26 cellular contexts compared by ENCODE assay signal in the genomic region with DNA sequence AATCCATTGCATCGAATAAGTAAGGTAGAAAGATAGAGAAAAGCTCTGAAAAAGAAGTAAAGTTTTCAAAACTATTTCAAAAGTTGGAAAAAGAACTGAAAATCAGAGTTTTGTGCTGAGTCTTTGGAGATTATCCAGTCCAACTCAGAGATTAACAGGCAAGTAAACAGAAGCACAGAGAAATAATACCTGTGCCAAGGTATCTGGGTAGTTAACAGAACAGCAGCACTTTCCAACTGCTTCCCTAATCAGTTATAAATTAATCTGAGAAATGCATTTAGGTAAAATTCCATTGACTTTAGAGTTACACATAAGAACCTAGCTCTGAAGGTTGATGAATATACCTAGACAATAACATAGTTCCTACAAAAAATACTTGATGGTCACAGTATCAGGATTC.
A peak's percentile ranks its signal among the peaks of the same experiment; 100 is the strongest.
DNase-seq lines count a peak whose midpoint lies in the region; ATAC-seq, FAIRE-seq and TF ChIP-seq lines count a peak whose summit lies in the region.
"Had no signal": no experiment of that assay in that cellular context is flagged by ENCODE, and none has a peak within 500 bp of the region (broad histone marks: within the 10 kb centered on the region; RNA-seq: fewer than 3 reads in every experiment).

No MANE protein-coding gene starts in this region.

- no TSS peak for BruUV-seq in K562 (replicated peaks; lab: Mats Ljungman, UMichigan)
- no TSS peak for BruUV-seq in Calu3 (replicated peaks; lab: Mats Ljungman, UMichigan)

- H3K4me2 ChIP-seq in K562 (ENCODE audit: insufficient read depth, low read length) = no peak overlapping the region
- H3K4me2 ChIP-seq: A549; BLaER1 treated with 17β-estradiol and CSF1 and Interleukin-3, amounts not matched to agents 10 nM and 100 nM had no signal

- H3K27me3 ChIP-seq in K562 (ENCODE audit: control insufficient read depth in 2 of 2, insufficient read depth in 2 of 2, low read length in 2 of 2) (no peaks in the 10 kb centered on the region), endocrine pancreas (ENCODE audit: control insufficient read depth, insufficient read depth, low read length) (no peaks in the 10 kb centered on the region), stomach (no peaks in the 10 kb centered on the region)
- H3K27me3 ChIP-seq: BE2C; BLaER1 treated with 17β-estradiol and CSF1 and Interleukin-3, amounts not matched to agents 10 nM and 100 nM had no signal

- no peaks in the 10 kb centered on the region for H3K9me1 ChIP-seq in K562 (ENCODE audit: control insufficient read depth, insufficient read depth, low read length)

- CTCF ChIA-PET in K562 (lab: Yijun Ruan, JAX; ENCODE audit: low intra/inter-chr PET ratio) = no interaction called here
- CTCF ChIA-PET in Calu3 (lab: Charles Lee) = interaction anchor here (0.6 kb wide), 1 partner anchor 68 kb away, joined by 3 read pairs; no protein-coding TSS in a partner anchor

- H3K27ac Mint-ChIP-seq in nephron (peak overlapping the region in 2 of 3 experiments; percentile 32 to 49), Calu3 (ENCODE audit: unreplicated experiment) (no peak overlapping the region)
- H3K27ac Mint-ChIP-seq: CD14-positive monocyte; CD4-positive, alpha-beta T cell; CD8-positive, alpha-beta memory T cell; HFFc6 had no signal

- no peaks in the 10 kb centered on the region for H3K27me3 Mint-ChIP-seq in nephron (ENCODE audit: low read depth)
- H3K27me3 Mint-ChIP-seq in Calu3 (ENCODE audit: unreplicated experiment) = no peaks in the 10 kb centered on the region
- H3K27me3 Mint-ChIP-seq: CD4-positive, alpha-beta T cell; CD8-positive, alpha-beta memory T cell had no signal

- in situ Hi-C loops in K562 (cut with MboI) = no loop called here

- H3K4me1 ChIP-seq in K562 (replicated peaks in 1 of 2; ENCODE audit: control insufficient read depth in 2 of 2, insufficient read depth in 2 of 2, low read length in 2 of 2) (no peaks in the 10 kb centered on the region), endocrine pancreas (ENCODE audit: control insufficient read depth, insufficient read depth, low read length) (peaks cover 5% of the 10 kb centered on the region), stomach (peaks cover 0 to 6% (median 3%) of the 10 kb centered on the region in 4 donors)
- H3K4me1 ChIP-seq: BE2C; BLaER1 treated with 17β-estradiol and CSF1 and Interleukin-3, amounts not matched to agents 10 nM and 100 nM; HAP-1 had no signal

- H3K9me3 ChIP-seq in K562 (replicated peaks; ENCODE audit: control insufficient read depth, insufficient read depth, low read depth, low read length) (no peaks in the 10 kb centered on the region), endocrine pancreas (ENCODE audit: control insufficient read depth, low read length) (no peaks in the 10 kb centered on the region), stomach (no peaks in the 10 kb centered on the region)
- H3K9me3 ChIP-seq: A549; BE2C; BLaER1 treated with 17β-estradiol and CSF1 and Interleukin-3, amounts not matched to agents 10 nM and 100 nM; HAP-1 had no signal

- TF ChIP-seq RAD21 in K562 (CRISPR knock-in tag; conservative IDR thresholded peaks at IDR 0.05 in 1 of 2, IDR thresholded peaks at IDR 0.05 in 1 of 2) = no peak

- H3K9ac ChIP-seq in K562 (ENCODE audit: insufficient read depth in 1 of 2, low read depth in 2 of 2, low read length in 2 of 2) (no peak overlapping the region), endocrine pancreas (ENCODE audit: control insufficient read depth, insufficient read depth, low read length) (no peak overlapping the region)
- H3K9ac ChIP-seq: BLaER1 treated with 17β-estradiol and CSF1 and Interleukin-3, amounts not matched to agents 10 nM and 100 nM had no signal

- H3K4me3 ChIP-seq in K562 = no peak overlapping the region
- H3K4me3 ChIP-seq in endocrine pancreas (ENCODE audit: control insufficient read depth, insufficient read depth, low read length) = peak overlapping the region; percentile 29
- no peak overlapping the region for H3K4me3 ChIP-seq in stomach
- no peak overlapping the region for H3K4me3 ChIP-seq in lower leg skin (ENCODE audit: low read depth, poor library complexity, severe bottlenecking)
- H3K4me3 ChIP-seq: A549; BLaER1 treated with 17β-estradiol and CSF1 and Interleukin-3, amounts not matched to agents 10 nM and 100 nM; HAP-1 had no signal

- TF ChIP-seq EP300 in K562 (IDR thresholded peaks at IDR 0.05; ENCODE audit: low read length) (no peak), stomach (IDR thresholded peaks at IDR 0.05) (no peak)

- TF ChIP-seq CTCF in K562 (IDR thresholded peaks at IDR 0.05 in 2 of 3, conservative IDR thresholded peaks at IDR 0.05 in 1 of 3; ENCODE audit: insufficient read depth in 2 of 3, low read depth in 1 of 3, low read length in 3 of 3) = no peak
- TF ChIP-seq CTCF in nephron (IDR thresholded peaks at IDR 0.05; ENCODE audit: unreplicated experiment in 3 of 3) = no peak
- TF ChIP-seq CTCF in stomach (IDR thresholded peaks at IDR 0.05) = no peak
- no peak for TF ChIP-seq CTCF in lower leg skin (IDR thresholded peaks at IDR 0.05)
- no peak for TF ChIP-seq CTCF in Calu3 (IDR thresholded peaks at IDR 0.05; ENCODE audit: unreplicated experiment)

- H2AFZ ChIP-seq in K562 (ENCODE audit: low read depth, low read length) = no peak overlapping the region

- DNase-seq in K562 (ENCODE audit: extremely low read depth in 1 of 4, low spot score in 3 of 4) = no peak
- DNase-seq in left lobe of liver (ENCODE audit: low spot score) = no peak
- no peak for DNase-seq in foreskin melanocyte
- DNase-seq in stomach = no peak
- no peak for DNase-seq in lower leg skin (ENCODE audit: low spot score in 2 of 2)
- DNase-seq in Calu3 = no peak
- DNase-seq: 8988T; ACHN; AML-193; BE2C; CD4-positive, alpha-beta T cell; CD8-positive, alpha-beta memory T cell; DMS53; DMS79 treated with DMSO at 0.1 percent for 48 hours; GF-D8; GOT3; HFFc6 had no signal

- no peak overlapping the region for H3K4me3 Mint-ChIP-seq in nephron
- no peak overlapping the region for H3K4me3 Mint-ChIP-seq in Calu3 (ENCODE audit: low read depth, unreplicated experiment)
- H3K4me3 Mint-ChIP-seq: CD14-positive monocyte; CD4-positive, alpha-beta T cell; CD8-positive, alpha-beta memory T cell; HFFc6 had no signal

- no peak for FAIRE-seq in K562 (lab: Jason Lieb, UNC)
- FAIRE-seq: A549, GM12891, GM18507, H54 had no signal

- WGBS in K562 (ENCODE audit: insufficient coverage, low coverage, missing lambda C conversion rate) = 36% methylated on average over 1 of the region's 1 CpG
- 89 to 98% (median 93%) methylated on average over 1 of the region's 1 CpG for WGBS in stomach, 5 donors
- 92 to 100% methylated on average over 1 of the region's 1 CpG for WGBS in lower leg skin, 2 donors

- H4K20me1 ChIP-seq in K562 (replicated peaks; ENCODE audit: control insufficient read depth, insufficient read depth, low read length) = no peaks in the 10 kb centered on the region
- H4K20me1 ChIP-seq: BLaER1 treated with 17β-estradiol and CSF1 and Interleukin-3, amounts not matched to agents 10 nM and 100 nM had no signal

- ATAC-seq in K562 (no peak), left lobe of liver (peak; percentile 89)
- ATAC-seq: A549 had no signal

- peaks cover 24% of the 10 kb centered on the region for H3K36me3 Mint-ChIP-seq in nephron (ENCODE audit: low read depth)
- no peaks in the 10 kb centered on the region for H3K36me3 Mint-ChIP-seq in Calu3 (ENCODE audit: insufficient read depth, unreplicated experiment)

- H3K4me1 Mint-ChIP-seq in nephron (no peaks in the 10 kb centered on the region), Calu3 (ENCODE audit: low read depth, unreplicated experiment) (peaks cover 31% of the 10 kb centered on the region)
- H3K4me1 Mint-ChIP-seq: CD8-positive, alpha-beta memory T cell had no signal

- H3K27ac ChIP-seq in K562 (ENCODE audit: extremely low read depth, low read depth, low read length) (no peak overlapping the region), stomach (no peak overlapping the region)
- H3K27ac ChIP-seq: A549; BLaER1 treated with 17β-estradiol and CSF1 and Interleukin-3, amounts not matched to agents 10 nM and 100 nM had no signal

- no peaks in the 10 kb centered on the region for H3K79me2 ChIP-seq in K562 (ENCODE audit: control insufficient read depth, insufficient read depth, low read length)

- POLR2A ChIA-PET in K562 (lab: Yijun Ruan, JAX) = no interaction called here

- H3K36me3 ChIP-seq in K562 (ENCODE audit: control insufficient read depth, insufficient read depth, low read length) (no peaks in the 10 kb centered on the region), endocrine pancreas (ENCODE audit: control insufficient read depth, insufficient read depth, low read length) (peaks cover 3% of the 10 kb centered on the region), stomach (peaks cover 0 to 18% (median 12%) of the 10 kb centered on the region in 4 donors)
- H3K36me3 ChIP-seq: BE2C, HAP-1 had no signal

- TF ChIP-seq POLR2A in K562 (conservative IDR thresholded peaks at IDR 0.05) (no peak), stomach (IDR thresholded peaks at IDR 0.05) (no peak), lower leg skin (IDR thresholded peaks at IDR 0.05) (no peak)

- intact Hi-C loops in K562 (cut with micrococcal nuclease) (no loop called here), stomach (cut with DNase I; ENCODE audit: low total_unique reads) (no loop called here), lower leg skin (cut with DNase I; ENCODE audit: low total_unique reads) (no loop called here), Calu3 (cut with micrococcal nuclease; ENCODE audit: unreplicated experiment) (no loop called here)

- H3K9me3 Mint-ChIP-seq in nephron (peaks cover 6% of the 10 kb centered on the region), Calu3 (ENCODE audit: low read depth, unreplicated experiment) (no peaks in the 10 kb centered on the region)
- H3K9me3 Mint-ChIP-seq: CD14-positive monocyte; CD4-positive, alpha-beta T cell; CD8-positive, alpha-beta memory T cell; HFFc6 had no signal

TF ChIP-seq in K562, 482 proteins besides CTCF, POLR2A, EP300 and RAD21:
- TF ChIP-seq NCOA4 (IDR thresholded peaks at IDR 0.05; ENCODE audit: partially characterized antibody) (no peak), BRD4 (IDR thresholded peaks at IDR 0.05) (no peak), ZNF316 (IDR thresholded peaks at IDR 0.05) (0 out of 2 replicates have a peak, but pooled peaks have one; percentile 0), IRF2 (CRISPR knock-in tag; IDR thresholded peaks at IDR 0.05) (no peak), HNRNPL (IDR thresholded peaks at IDR 0.05; ENCODE audit: low read depth, low read length) (no peak), MAFF (IDR thresholded peaks at IDR 0.05; ENCODE audit: low read length) (no peak)
- TF ChIP-seq, protein P1, sequence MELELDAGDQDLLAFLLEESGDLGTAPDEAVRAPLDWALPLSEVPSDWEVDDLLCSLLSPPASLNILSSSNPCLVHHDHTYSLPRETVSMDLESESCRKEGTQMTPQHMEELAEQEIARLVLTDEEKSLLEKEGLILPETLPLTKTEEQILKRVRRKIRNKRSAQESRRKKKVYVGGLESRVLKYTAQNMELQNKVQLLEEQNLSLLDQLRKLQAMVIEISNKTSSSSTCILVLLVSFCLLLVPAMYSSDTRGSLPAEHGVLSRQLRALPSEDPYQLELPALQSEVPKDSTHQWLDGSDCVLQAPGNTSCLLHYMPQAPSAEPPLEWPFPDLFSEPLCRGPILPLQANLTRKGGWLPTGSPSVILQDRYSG (tag; conservative IDR thresholded peaks at IDR 0.05; ENCODE audit: low read depth) = no peak
